In genomic region chr6:85255661-85256060, GRCh38 we compare ENCODE assay signal across 7 cellular contexts.
"Had no signal": no experiment of that assay in that cellular context is flagged by ENCODE, and none has a peak within 500 bp of the region (broad histone marks: within the 10 kb centered on the region; RNA-seq: fewer than 3 reads in every experiment).

No MANE protein-coding gene starts in this region.

- H3K27ac Mint-ChIP-seq: GM23338, HFFc6 had no signal

- DNase-seq: GM23248, GOT3, H7, H9, HCEC 1CT, HFFc6 had no signal

- H3K9me3 Mint-ChIP-seq: HFFc6 had no signal

- H3K4me3 Mint-ChIP-seq: GM23338, H9, HFFc6 had no signal
